8 cellular contexts compared by ENCODE assay signal in the genomic region with DNA sequence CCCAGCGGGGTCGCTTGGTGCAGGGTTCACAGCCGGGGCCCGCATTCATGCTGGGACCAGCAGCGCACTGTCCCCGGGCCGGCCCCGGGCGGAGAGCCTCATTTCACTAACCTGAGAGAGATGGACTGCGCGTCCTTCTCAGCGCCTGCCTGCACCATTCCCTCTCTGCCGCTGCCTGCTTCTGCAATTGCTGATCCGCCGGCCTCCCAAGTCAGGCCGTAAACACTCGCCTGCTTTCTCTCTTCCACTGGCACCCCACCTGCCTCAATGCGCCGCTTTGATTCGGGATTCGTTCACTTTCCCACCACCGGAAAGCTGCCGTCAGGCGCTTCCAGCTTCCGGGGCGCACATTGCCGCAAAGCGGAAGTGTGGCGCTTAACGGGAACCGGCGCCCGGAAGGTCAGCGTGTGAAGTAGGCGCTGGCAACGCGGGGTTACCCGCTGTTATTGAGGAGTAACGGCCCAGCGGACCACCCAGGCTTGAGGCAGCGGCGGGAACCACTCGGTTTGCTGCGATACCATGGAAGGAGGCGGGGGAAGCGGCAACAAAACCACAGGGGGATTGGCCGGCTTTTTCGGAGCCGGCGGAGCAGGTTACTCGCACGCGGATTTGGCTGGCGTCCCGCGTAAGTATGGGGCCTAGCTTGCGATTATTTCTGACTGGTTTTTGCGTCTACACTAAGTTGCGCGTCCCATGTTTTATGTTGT. TPM values are rescaled to one million over a fixed set of nuclear protein-coding genes. Genes with fewer than 3 reads are reported as not detected.
A peak's percentile ranks its signal among the peaks of the same experiment; 100 is the strongest.
DNase-seq lines count a peak whose midpoint lies in the region; ATAC-seq and TF ChIP-seq lines count a peak whose summit lies in the region.
"Not testable (repeated sequence)": the region's sequence is repeated elsewhere in the genome, so short reads cannot be mapped to it uniquely, and the experiment has no call there.

A gene with protein sequence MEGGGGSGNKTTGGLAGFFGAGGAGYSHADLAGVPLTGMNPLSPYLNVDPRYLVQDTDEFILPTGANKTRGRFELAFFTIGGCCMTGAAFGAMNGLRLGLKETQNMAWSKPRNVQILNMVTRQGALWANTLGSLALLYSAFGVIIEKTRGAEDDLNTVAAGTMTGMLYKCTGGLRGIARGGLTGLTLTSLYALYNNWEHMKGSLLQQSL (plus strand): TSS at position 384 of the 707 bp plus-strand sequence. CDS start 136 bp downstream, at position 520.

- WGBS in spleen, 5 donors = 0 to 1% (median 0%) methylated on average over 45 to 60 of the region's 60 CpGs

- not testable (repeated sequence) for H3K27me3 ChIP-seq in spleen (replicated peaks in 1 of 7)

- intact Hi-C loops in spleen (cut with DNase I; ENCODE audit: low total_unique reads) = not testable (repeated sequence)

- H3K27ac ChIP-seq in spleen = peak within 1 kb of the TSS; percentile 66 to 86 (median 76)

- peak; percentile 86 for ATAC-seq in GM19023 (IDR thresholded peaks at IDR 0.05; ENCODE audit: unreplicated experiment)
- peak; percentile 74 for ATAC-seq in HG03196 (IDR thresholded peaks at IDR 0.05; ENCODE audit: unreplicated experiment)

- peaks cover 17 to 43% (median 35%) of the 10 kb centered on the region in 6 donors for H3K4me1 ChIP-seq in spleen

- H3K4me3 ChIP-seq in AG09309 (ENCODE audit: control insufficient read depth, low read depth, low read length) = peak within 1 kb of the TSS; percentile 65
- peak within 1 kb of the TSS; percentile 75 to 94 (median 87) for H3K4me3 ChIP-seq in spleen

- TF ChIP-seq CTCF in AG09309 (IDR thresholded peaks at IDR 0.05; ENCODE audit: control insufficient read depth, insufficient read depth, low read depth, low read length, missing control alignments) = not testable (repeated sequence)
- peak in 1 of 11 experiments; percentile 24 for TF ChIP-seq CTCF in spleen (IDR thresholded peaks at IDR 0.05 in 8 of 11, conservative IDR thresholded peaks at IDR 0.05 in 3 of 11)

- not testable (repeated sequence) for H3K9me3 ChIP-seq in spleen

- H3K36me3 ChIP-seq in spleen = peaks cover 0 to 17% (median 0%) of the 10 kb centered on the region in 6 donors

- not testable (repeated sequence) for TF ChIP-seq POLR2A in spleen (IDR thresholded peaks at IDR 0.05)

- peak; percentile 21 for DNase-seq in AG09309 (ENCODE audit: low read depth)
- DNase-seq in NCI-H460 (ENCODE audit: extremely low read depth, low read depth) = peak; percentile 77
- DNase-seq in activated CD4-positive, alpha-beta T cell treated with anti-CD3 and anti-CD28 coated beads for 24 hours (ENCODE audit: low read depth in 2 of 2) = peak; percentile 68 to 75
- peak; percentile 83 for DNase-seq in cerebellar cortex (ENCODE audit: low spot score)
- peak; percentile 91 for DNase-seq in islet precursor cell
- peak; percentile 96 for DNase-seq in spleen

RNA-seq across cellular contexts. Expression of the gene that starts here (rescaled TPM):
- total RNA-seq in NCI-H460 (2014; rRNA removed; shearing (Covaris generic)) = 73.2 and 85.9 TPM in 2 replicates
- polyA plus RNA-seq in NCI-H460 (2014; cell fraction: nucleus; rRNA removed) = 79.5 and 88.2 TPM in 2 replicates
- 10 to 100 TPM; 29.9 to 56.2 (median 35.0) TPM for total RNA-seq in spleen
- 10 to 100 TPM; 38.5 to 49.6 (median 47.7) TPM for polyA plus RNA-seq in spleen

Comparison
In these comparisons a context has a peak if more than half of its experiments do, and no peak if none do; other contexts are left out.
1. Peak in every context shown above with its lines: DNase-seq, ATAC-seq, H3K4me3 ChIP-seq and H3K27ac ChIP-seq.
2. DNase-seq: peak in every context shown above with its lines; median percentile 96 in spleen; 91 in islet precursor cell; 83 in cerebellar cortex; 77 in NCI-H460; 72 in activated CD4-positive, alpha-beta T cell treated with anti-CD3 and anti-CD28 coated beads for 24 hours; 21 in AG09309.